2 cellular contexts compared by ENCODE assay signal in genomic region chr7:42209085-42209484, GRCh38.
TF ChIP-seq lines count a peak whose summit lies in the region.

No MANE protein-coding gene starts in this region.

TF ChIP-seq in HEK293, 187 proteins besides CTCF, POLR2A, EP300 and RAD21:
- peak; percentile 70; the same call in 1 of the 2 replicates for TF ChIP-seq ZNF121 (tag by site-specific recombination; IDR thresholded peaks at IDR 0.05)

TF ChIP-seq in WTC11, 78 proteins besides CTCF, POLR2A, EP300 and RAD21:
- TF ChIP-seq ZNF121 (CRISPR knock-in tag; IDR thresholded peaks at IDR 0.05) (peak; percentile 87; the same call in 1 of the 2 replicates), GTF2I (CRISPR knock-in tag; conservative IDR thresholded peaks at IDR 0.05) (0 out of 2 replicates have a peak, but pooled peaks have one; percentile 16)
TF ChIP-seq in WTC11: peak in this region for 2; not testable (repeated sequence) for 76.
